Comparison of ENCODE assay signal across 8 cellular contexts in genomic region chr1:32816676-32817158, GRCh38. TPM values are rescaled to one million over a fixed set of nuclear protein-coding genes. Genes with fewer than 3 reads are reported as not detected.
DNase-seq lines count a peak whose midpoint lies in the region; ATAC-seq and TF ChIP-seq lines count a peak whose summit lies in the region.

No MANE protein-coding gene starts in this region.

- ATAC-seq in GM18520 (IDR thresholded peaks at IDR 0.05; ENCODE audit: unreplicated experiment) (no peak), HG03095 (IDR thresholded peaks at IDR 0.05; ENCODE audit: unreplicated experiment) (no peak)

- peaks cover 58% of the 10 kb centered on the region for H3K4me1 Mint-ChIP-seq in nephron progenitor cell

- DNase-seq in AG08396 (ENCODE audit: low spot score) (peak; percentile 59), HT-29 (ENCODE audit: low spot score) (peak; percentile 65), WERI-Rb-1 (peak; percentile 47), fibroblast of pulmonary artery (ENCODE audit: low read depth) (peak; percentile 49), nephron progenitor cell (no peak)

- H3K27ac Mint-ChIP-seq in nephron progenitor cell = peak overlapping the region; percentile 97

- TF ChIP-seq CTCF in GM12875 (IDR thresholded peaks at IDR 0.05; ENCODE audit: borderline replicate concordance, insufficient read depth, low read depth, low read length) (no peak), WERI-Rb-1 (IDR thresholded peaks at IDR 0.05; ENCODE audit: low read depth, low read length) (no peak), fibroblast of pulmonary artery (IDR thresholded peaks at IDR 0.05; ENCODE audit: low read length, missing control alignments) (no peak), nephron progenitor cell (IDR thresholded peaks at IDR 0.05) (no peak)

- H3K36me3 ChIP-seq in WERI-Rb-1 = peaks cover 55% of the 10 kb centered on the region

- peak overlapping the region; percentile 88 for H3K4me3 ChIP-seq in GM12875 (ENCODE audit: low read depth, low read length)
- H3K4me3 ChIP-seq in WERI-Rb-1 (ENCODE audit: low read depth, low read length) = peak overlapping the region; percentile 97
- peak overlapping the region; percentile 99 for H3K4me3 ChIP-seq in fibroblast of pulmonary artery (replicated peaks; ENCODE audit: low read depth, low read length)

- peak overlapping the region; percentile 99 for H3K27ac ChIP-seq in WERI-Rb-1

- H3K27me3 Mint-ChIP-seq in nephron progenitor cell (ENCODE audit: low read depth, poor library complexity) = no peaks in the 10 kb centered on the region

- H3K4me3 Mint-ChIP-seq in nephron progenitor cell = peak overlapping the region; percentile 100

- H3K27me3 ChIP-seq in WERI-Rb-1 (ENCODE audit: insufficient read depth, low read depth, severe bottlenecking) = no peaks in the 10 kb centered on the region

- peaks cover 20% of the 10 kb centered on the region for H3K36me3 Mint-ChIP-seq in nephron progenitor cell (ENCODE audit: low read depth)

- no peaks in the 10 kb centered on the region for H3K9me3 Mint-ChIP-seq in nephron progenitor cell

- H3K9me3 ChIP-seq in WERI-Rb-1 (ENCODE audit: severe bottlenecking) = no peaks in the 10 kb centered on the region

RNA-seq across cellular contexts. Expression of gene YARS1, which starts 0.4 kb away (rescaled TPM):
- 148 and 154 TPM in 2 replicates for total RNA-seq in HT-29 (2014; rRNA removed; shearing (Covaris generic))

RNA-seq across cellular contexts. Expression of gene S100PBP, which starts 0.7 kb away (rescaled TPM):
- total RNA-seq in HT-29 (2014; rRNA removed; shearing (Covaris generic)) = 7.4 and 7.9 TPM in 2 replicates

RNA-seq across cellular contexts. Expression of gene FNDC5, which starts 54.0 kb away (rescaled TPM):
- not detected in 2 replicates for total RNA-seq in HT-29 (2014; rRNA removed; shearing (Covaris generic))
